Comparison of ENCODE assay signal across 33 cellular contexts in genomic region chr1:14617791-14618190, GRCh38.
"Had no signal": no experiment of that assay in that cellular context is flagged by ENCODE, and none has a peak within 500 bp of the region (broad histone marks: within the 10 kb centered on the region; RNA-seq: fewer than 3 reads in every experiment).

No MANE protein-coding gene starts in this region.

- DNase-seq: activated effector memory CD4-positive, alpha-beta T cell treated with anti-CD3 and anti-CD28 coated beads, Interleukin-2, amount 50 U/mL, for 16 hours; activated effector memory CD4-positive, alpha-beta T cell treated with Interleukin-2 at 50 U/mL for 16 hours; activated gamma-delta T cell; activated gamma-delta T cell treated with Interleukin-2 at 50 U/mL for 16 hours; activated naive CD4-positive, alpha-beta T cell; activated naive CD4-positive, alpha-beta T cell treated with anti-CD3 and anti-CD28 coated beads for 36 hours; activated naive CD4-positive, alpha-beta T cell treated with anti-CD3 and anti-CD28 coated beads, Interleukin-2, amount 10 ng/mL, durations not matched to agents 7 days and 5 days; activated naive CD4-positive, alpha-beta T cell treated with anti-CD3 and anti-CD28 coated beads, Interleukin-2, amount 50 U/mL, for 16 hours; activated naive CD4-positive, alpha-beta T cell treated with Interleukin-2 at 50 U/mL for 16 hours; activated naive CD8-positive, alpha-beta T cell treated with anti-CD3 and anti-CD28 coated beads for 36 hours; activated naive CD8-positive, alpha-beta T cell treated with anti-CD3 and anti-CD28 coated beads, Interleukin-2, amount 10 ng/mL, durations not matched to agents 7 days and 5 days; activated naive CD8-positive, alpha-beta T cell treated with anti-CD3 and anti-CD28 coated beads, Interleukin-2, amount 50 U/mL, for 24 hours; activated T-cell treated with anti-CD3 and anti-CD28 coated beads, Interleukin-2, amount 50 U/mL, for 24 hours; activated T-cell treated with anti-CD3 and anti-CD28 coated beads, Interleukin-2, amount 50 U/mL, for 4 hours; activated T-cell treated with anti-CD3 and anti-CD28 coated beads, Interleukin-2, amount 50 U/mL, for 48 hours; activated T-cell treated with anti-CD3 and anti-CD28 coated beads, Interleukin-2, amount 50 U/mL, for 72 hours; adrenal gland; amniotic stem cell; amygdala; anterior cingulate cortex; aorta; body of pancreas; brain microvascular endothelial cell; caudate nucleus; central memory CD4-positive, alpha-beta T cell; cerebellar nuclear complex had no signal

- FAIRE-seq: astrocyte, bronchial epithelial cell, colon had no signal

- ATAC-seq: activated naive CD4-positive, alpha-beta T cell treated with anti-CD3 and anti-CD28 coated beads, Interleukin-2, amount 50 U/mL, for 72 hours; activated naive CD8-positive, alpha-beta T cell treated with anti-CD3 and anti-CD28 coated beads, Interleukin-2, amount 50 U/mL, for 24 hours; activated T-cell treated with anti-CD3 and anti-CD28 coated beads, Interleukin-2, amount 50 U/mL, for 4 hours; activated T-cell treated with anti-CD3 and anti-CD28 coated beads, Interleukin-2, amount 50 U/mL, for 72 hours; activated T-helper 17 cell treated with anti-CD3 and anti-CD28 coated beads, Interleukin-2, amount 50 U/mL, for 72 hours; body of pancreas had no signal

- H3K27me3 ChIP-seq: adrenal gland, ascending aorta, body of pancreas, brain microvascular endothelial cell, breast epithelium had no signal

- H3K27ac ChIP-seq: adrenal gland, ascending aorta, body of pancreas, brain microvascular endothelial cell, breast epithelium had no signal

- H3K9me3 ChIP-seq: adrenal gland, ascending aorta, body of pancreas, breast epithelium had no signal

- H3K4me3 ChIP-seq: adrenal gland, ascending aorta, body of pancreas, breast epithelium had no signal

- H3K4me1 ChIP-seq: adrenal gland, ascending aorta, body of pancreas, breast epithelium had no signal

- H3K36me3 ChIP-seq: adrenal gland, ascending aorta, brain microvascular endothelial cell, breast epithelium had no signal
